In the genomic region with DNA sequence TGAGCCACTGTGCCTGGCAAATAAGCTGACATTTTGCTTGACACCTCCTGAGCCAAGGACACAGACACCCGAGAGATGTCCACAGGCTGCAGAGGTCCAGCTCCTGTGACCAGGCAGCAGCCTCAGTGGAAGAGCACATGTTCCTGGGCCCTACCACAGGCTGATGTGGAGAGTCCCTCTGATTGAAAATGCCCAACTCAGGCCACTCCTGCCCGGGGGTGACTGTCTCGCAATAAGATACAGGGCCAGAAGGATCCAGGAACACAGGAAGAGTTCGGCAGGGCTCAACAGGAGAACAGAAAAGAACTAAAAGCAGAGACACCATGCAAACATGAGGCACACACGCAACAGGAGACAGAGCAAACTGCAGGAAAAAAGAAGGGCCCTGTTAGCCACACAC, we compare ENCODE assay signal across 8 cellular contexts. TPM values are rescaled to one million over a fixed set of nuclear protein-coding genes. Genes with fewer than 3 reads are reported as not detected.
DNase-seq lines count a peak whose midpoint lies in the region; ATAC-seq and TF ChIP-seq lines count a peak whose summit lies in the region.

No MANE protein-coding gene starts in this region.

- H4K20me1 ChIP-seq in neural progenitor cell (ENCODE audit: low read depth) = no peaks in the 10 kb centered on the region

- H3K4me2 ChIP-seq in neural progenitor cell = no peak overlapping the region

- H3F3A ChIP-seq in neural progenitor cell (ENCODE audit: low read depth) = no peaks in the 10 kb centered on the region

- no peaks in the 10 kb centered on the region for H3K9me3 ChIP-seq in neural progenitor cell (ENCODE audit: low read depth)

- H3K4me3 Mint-ChIP-seq in IgD-negative memory B cell = peak overlapping the region in 1 of 4 donors; percentile 21
- H3K4me3 Mint-ChIP-seq in neural progenitor cell = no peak overlapping the region

- no peaks in the 10 kb centered on the region for H3K9me3 Mint-ChIP-seq in IgD-negative memory B cell
- no peaks in the 10 kb centered on the region for H3K9me3 Mint-ChIP-seq in neural progenitor cell

- peaks cover 34% of the 10 kb centered on the region for H3K79me2 ChIP-seq in neural progenitor cell (ENCODE audit: low read depth)

- no peak overlapping the region for H3K4me3 ChIP-seq in coronary artery
- H3K4me3 ChIP-seq in neural progenitor cell = no peak overlapping the region

- H3K9ac ChIP-seq in neural progenitor cell = no peak overlapping the region

- H3K36me3 ChIP-seq in neural progenitor cell = no peaks in the 10 kb centered on the region

- no peaks in the 10 kb centered on the region for H3K27me3 Mint-ChIP-seq in IgD-negative memory B cell
- peaks cover 3% of the 10 kb centered on the region for H3K27me3 Mint-ChIP-seq in neural progenitor cell (ENCODE audit: insufficient read depth, low read depth)

- H3K27ac Mint-ChIP-seq in IgD-negative memory B cell (peak overlapping the region; percentile 54 to 96 (median 93)), neural progenitor cell (peak overlapping the region; percentile 74)

- no peak overlapping the region for H2AFZ ChIP-seq in neural progenitor cell (replicated peaks)

- ATAC-seq in GM21619 (IDR thresholded peaks at IDR 0.05; ENCODE audit: unreplicated experiment) (no peak), HG02852 (IDR thresholded peaks at IDR 0.05; ENCODE audit: unreplicated experiment) (no peak)

- TF ChIP-seq CTCF in 22Rv1 (IDR thresholded peaks at IDR 0.05) = no peak
- TF ChIP-seq CTCF in coronary artery (IDR thresholded peaks at IDR 0.05) = no peak
- TF ChIP-seq CTCF in neural progenitor cell (IDR thresholded peaks at IDR 0.05) = no peak

- H3K4me1 ChIP-seq in neural progenitor cell = no peaks in the 10 kb centered on the region

- H3K36me3 Mint-ChIP-seq in IgD-negative memory B cell (no peaks in the 10 kb centered on the region), neural progenitor cell (no peaks in the 10 kb centered on the region)

- H3K27ac ChIP-seq in 22Rv1 (peak overlapping the region; percentile 97), coronary artery (peak overlapping the region; percentile 93 to 99), neural progenitor cell (no peak overlapping the region)

- peaks cover 15 to 20% (median 15%) of the 10 kb centered on the region in 3 donors for H3K4me1 Mint-ChIP-seq in IgD-negative memory B cell
- peaks cover 9% of the 10 kb centered on the region for H3K4me1 Mint-ChIP-seq in neural progenitor cell

- DNase-seq in coronary artery (ENCODE audit: low spot score) = no peak
- DNase-seq in neural progenitor cell (ENCODE audit: low spot score) = no peak
- DNase-seq in SIG-M5 treated with dmso at 0.1 percent for 504 hours (lab: John Stamatoyannopoulos, UW; ENCODE audit: unreplicated experiment) = no peak
- no peak for DNase-seq in NCI-H446 treated with DMSO at 0.1 percent for 48 hours (lab: John Stamatoyannopoulos, UW)

- peaks cover 14% of the 10 kb centered on the region for H3K27me3 ChIP-seq in neural progenitor cell

RNA-seq across cellular contexts. Expression of a gene that starts 28.4 kb away (rescaled TPM):
- 3,054 TPM for polyA plus RNA-seq in IgD-negative memory B cell
- total RNA-seq in neural progenitor cell (ENCODE audit: low replicate concordance) = 5,397 and 9,030 TPM in 2 replicates

RNA-seq across cellular contexts. Expression of a gene that starts 47.8 kb away (rescaled TPM):
- 1.2 TPM for polyA plus RNA-seq in IgD-negative memory B cell
- total RNA-seq in neural progenitor cell (ENCODE audit: low replicate concordance) = 2.8 and 4.0 TPM in 2 replicates

RNA-seq across cellular contexts. Expression of a gene that starts 54.5 kb away (rescaled TPM):
- polyA plus RNA-seq in IgD-negative memory B cell = 34.0 TPM
- total RNA-seq in neural progenitor cell (ENCODE audit: low replicate concordance) = 16.9 and 45.2 TPM in 2 replicates
